In genomic region chr3:154023148-154023547, GRCh38 we compare ENCODE assay signal across 1 cellular context.
TF ChIP-seq lines count a peak whose summit lies in the region.

No MANE protein-coding gene starts in this region.

TF ChIP-seq in HepG2, 621 proteins besides CTCF, POLR2A, EP300 and RAD21 (continued from another document and continues in another):
- TF ChIP-seq ZNF407 (CRISPR knock-in tag; IDR thresholded peaks at IDR 0.05; ENCODE audit: not compliant biosample characterization) (no peak), ZBTB40 (IDR thresholded peaks at IDR 0.05) (no peak), ZBTB40 (CRISPR knock-in tag; IDR thresholded peaks at IDR 0.05) (no peak; the same call in 1 of the 2 replicates), CHD2 (IDR thresholded peaks at IDR 0.05; ENCODE audit: low read depth, low read length) (no peak), JUND (CRISPR knock-in tag; IDR thresholded peaks at IDR 0.05) (no peak), ZSCAN29 (CRISPR knock-in tag; conservative IDR thresholded peaks at IDR 0.05) (no peak), ZNF556 (CRISPR knock-in tag; IDR thresholded peaks at IDR 0.05; ENCODE audit: borderline replicate concordance) (no peak), ZNF280D (CRISPR knock-in tag; IDR thresholded peaks at IDR 0.05) (no peak), FOXP1 (IDR thresholded peaks at IDR 0.05) (peak; percentile 56; the same call in 1 of the 2 replicates), FOXP1 (CRISPR knock-in tag; IDR thresholded peaks at IDR 0.05) (peak; percentile 79; the same call in 1 of the 2 replicates), ZNF615 (CRISPR knock-in tag; IDR thresholded peaks at IDR 0.05; ENCODE audit: borderline replicate concordance) (no peak), ISL2 (CRISPR knock-in tag; IDR thresholded peaks at IDR 0.05) (no peak; the same call in 1 of the 2 replicates), YEATS4 (CRISPR knock-in tag; IDR thresholded peaks at IDR 0.05; ENCODE audit: borderline replicate concordance) (no peak), CENPT (CRISPR knock-in tag; IDR thresholded peaks at IDR 0.05; ENCODE audit: low read depth) (no peak), ZNF879 (CRISPR knock-in tag; IDR thresholded peaks at IDR 0.05) (no peak), TMF1 (CRISPR knock-in tag; IDR thresholded peaks at IDR 0.05; ENCODE audit: low read depth) (no peak), IRF9 (CRISPR knock-in tag; IDR thresholded peaks at IDR 0.05; ENCODE audit: borderline replicate concordance) (no peak), CEBPZ (IDR thresholded peaks at IDR 0.05; ENCODE audit: low read length) (no peak), TCF12 (IDR thresholded peaks at IDR 0.05) (no peak), TCF12 (CRISPR knock-in tag; IDR thresholded peaks at IDR 0.05) (no peak), NR2F1 (CRISPR knock-in tag; IDR thresholded peaks at IDR 0.05) (no peak), KLF11 (CRISPR knock-in tag; IDR thresholded peaks at IDR 0.05) (no peak)
- TF ChIP-seq, protein P1, sequence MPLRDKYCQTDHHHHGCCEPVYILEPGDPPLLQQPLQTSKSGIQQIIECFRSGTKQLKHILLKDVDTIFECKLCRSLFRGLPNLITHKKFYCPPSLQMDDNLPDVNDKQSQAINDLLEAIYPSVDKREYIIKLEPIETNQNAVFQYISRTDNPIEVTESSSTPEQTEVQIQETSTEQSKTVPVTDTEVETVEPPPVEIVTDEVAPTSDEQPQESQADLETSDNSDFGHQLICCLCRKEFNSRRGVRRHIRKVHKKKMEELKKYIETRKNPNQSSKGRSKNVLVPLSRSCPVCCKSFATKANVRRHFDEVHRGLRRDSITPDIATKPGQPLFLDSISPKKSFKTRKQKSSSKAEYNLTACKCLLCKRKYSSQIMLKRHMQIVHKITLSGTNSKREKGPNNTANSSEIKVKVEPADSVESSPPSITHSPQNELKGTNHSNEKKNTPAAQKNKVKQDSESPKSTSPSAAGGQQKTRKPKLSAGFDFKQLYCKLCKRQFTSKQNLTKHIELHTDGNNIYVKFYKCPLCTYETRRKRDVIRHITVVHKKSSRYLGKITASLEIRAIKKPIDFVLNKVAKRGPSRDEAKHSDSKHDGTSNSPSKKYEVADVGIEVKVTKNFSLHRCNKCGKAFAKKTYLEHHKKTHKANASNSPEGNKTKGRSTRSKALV (CRISPR knock-in tag; IDR thresholded peaks at IDR 0.05), result peak; percentile 36; the same call in 1 of the 2 replicates
- TF ChIP-seq, protein P2, sequence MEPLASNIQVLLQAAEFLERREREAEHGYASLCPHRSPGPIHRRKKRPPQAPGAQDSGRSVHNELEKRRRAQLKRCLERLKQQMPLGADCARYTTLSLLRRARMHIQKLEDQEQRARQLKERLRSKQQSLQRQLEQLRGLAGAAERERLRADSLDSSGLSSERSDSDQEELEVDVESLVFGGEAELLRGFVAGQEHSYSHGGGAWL (CRISPR knock-in tag; IDR thresholded peaks at IDR 0.05), result no peak
